ENCODE assay signal across 12 cellular contexts in genomic region chr1:41108696-41109284, GRCh38.
DNase-seq lines count a peak whose midpoint lies in the region; ATAC-seq, FAIRE-seq and TF ChIP-seq lines count a peak whose summit lies in the region.
"Had no signal": no experiment of that assay in that cellular context is flagged by ENCODE, and none has a peak within 500 bp of the region (broad histone marks: within the 10 kb centered on the region; RNA-seq: fewer than 3 reads in every experiment).

No MANE protein-coding gene starts in this region.

- H3K9me2 ChIP-seq in SK-N-SH, result no peaks in the 10 kb centered on the region

- CTCF ChIA-PET in SK-N-SH (lab: Yijun Ruan, JAX), result no interaction called here
- CTCF ChIA-PET in activated naive CD4-positive, alpha-beta T cell treated with anti-CD3 and anti-CD28 coated beads, Interleukin-2, amount 10 ng/mL, durations not matched to agents 7 days and 5 days (lab: Charles Lee), result interaction anchor here (1.3 kb wide), 1 partner anchor 12 kb away, joined by 3 read pairs; no protein-coding TSS in a partner anchor

- no peak for TF ChIP-seq RAD21 in SK-N-SH (IDR thresholded peaks at IDR 0.05; ENCODE audit: low read length)

- TF ChIP-seq CTCF in SK-N-SH (IDR thresholded peaks at IDR 0.05) (no peak), fibroblast of villous mesenchyme (IDR thresholded peaks at IDR 0.05; ENCODE audit: insufficient read depth, low read depth, low read length) (no peak), pancreas (IDR thresholded peaks at IDR 0.05) (no peak), GM20000 (IDR thresholded peaks at IDR 0.05; ENCODE audit: extremely low read depth, missing control alignments) (no peak)

- no peak for FAIRE-seq in pancreas (lab: Jason Lieb, UNC)

- H3F3A ChIP-seq in SK-N-SH (replicated peaks; ENCODE audit: insufficient read depth), result peaks cover 26% of the 10 kb centered on the region

- H3K9me3 Mint-ChIP-seq in activated naive CD4-positive, alpha-beta T cell treated with anti-CD3 and anti-CD28 coated beads, Interleukin-2, amount 10 ng/mL, durations not matched to agents 7 days and 5 days, result no peaks in the 10 kb centered on the region
- H3K9me3 Mint-ChIP-seq: activated naive CD8-positive, alpha-beta T cell treated with anti-CD3 and anti-CD28 coated beads, Interleukin-2, amount 10 ng/mL, durations not matched to agents 7 days and 5 days had no signal

- H4K20me1 ChIP-seq in SK-N-SH (ENCODE audit: insufficient read depth), result no peaks in the 10 kb centered on the region

- WGBS in SK-N-SH (ENCODE audit: low lambda C conversion rate), result 93% methylated on average over 1 of the region's 1 CpG
- WGBS in pancreas, 2 donors, result 72 to 74% methylated on average over 1 of the region's 1 CpG

- H3K27ac ChIP-seq in SK-N-SH (ENCODE audit: low read depth in 2 of 2, low read length in 1 of 2), result peak overlapping the region; percentile 64 to 89; a peak in 3 of 4 replicates
- peak overlapping the region; percentile 84 to 96 (median 88) for H3K27ac ChIP-seq in pancreas

- TF ChIP-seq EP300 in SK-N-SH (IDR thresholded peaks at IDR 0.05; ENCODE audit: borderline replicate concordance in 1 of 2, low read depth in 1 of 2, low read length in 1 of 2), result no peak

- peak overlapping the region; percentile 41; the same call in 1 of the 2 replicates for H3K9ac ChIP-seq in SK-N-SH

- POLR2A ChIA-PET in SK-N-SH (lab: Yijun Ruan, JAX), result no interaction called here

- no peaks in the 10 kb centered on the region for H3K27me3 Mint-ChIP-seq in activated naive CD4-positive, alpha-beta T cell treated with anti-CD3 and anti-CD28 coated beads, Interleukin-2, amount 10 ng/mL, durations not matched to agents 7 days and 5 days
- H3K27me3 Mint-ChIP-seq: activated naive CD8-positive, alpha-beta T cell treated with anti-CD3 and anti-CD28 coated beads, Interleukin-2, amount 10 ng/mL, durations not matched to agents 7 days and 5 days had no signal

- H3K27me3 ChIP-seq in SK-N-SH (ENCODE audit: insufficient read depth) (no peaks in the 10 kb centered on the region), pancreas (no peaks in the 10 kb centered on the region)

- H3K4me3 Mint-ChIP-seq in activated naive CD4-positive, alpha-beta T cell treated with anti-CD3 and anti-CD28 coated beads, Interleukin-2, amount 10 ng/mL, durations not matched to agents 7 days and 5 days, result no peak overlapping the region
- H3K4me3 Mint-ChIP-seq: activated naive CD8-positive, alpha-beta T cell treated with anti-CD3 and anti-CD28 coated beads, Interleukin-2, amount 10 ng/mL, durations not matched to agents 7 days and 5 days had no signal

- no peaks in the 10 kb centered on the region for H3K79me2 ChIP-seq in SK-N-SH (ENCODE audit: insufficient read depth)

- intact Hi-C loops in pancreas (cut with DNase I), result no loop called here

- peaks cover 6 to 17% of the 10 kb centered on the region in 2 experiments for H3K36me3 ChIP-seq in SK-N-SH (replicated peaks in 1 of 2; ENCODE audit: control insufficient read depth in 1 of 2, insufficient read depth in 2 of 2, low read length in 1 of 2)
- peaks cover 0 to 9% (median 0%) of the 10 kb centered on the region in 3 donors for H3K36me3 ChIP-seq in pancreas

- H3K4me1 ChIP-seq in SK-N-SH (ENCODE audit: control insufficient read depth in 1 of 2, insufficient read depth in 2 of 2, low read depth in 1 of 2, low read length in 1 of 2) (peaks cover 11 to 17% of the 10 kb centered on the region in 2 experiments; a peak in 3 of 4 replicates), pancreas (peaks cover 22 to 33% (median 27%) of the 10 kb centered on the region in 3 donors)

- H2AFZ ChIP-seq in SK-N-SH (ENCODE audit: low read depth), result no peak overlapping the region

- ATAC-seq in pancreas, result peak; percentile 12 to 43 (median 32)

- H3K4me1 Mint-ChIP-seq in activated naive CD4-positive, alpha-beta T cell treated with anti-CD3 and anti-CD28 coated beads, Interleukin-2, amount 10 ng/mL, durations not matched to agents 7 days and 5 days, result no peaks in the 10 kb centered on the region
- H3K4me1 Mint-ChIP-seq: activated naive CD8-positive, alpha-beta T cell treated with anti-CD3 and anti-CD28 coated beads, Interleukin-2, amount 10 ng/mL, durations not matched to agents 7 days and 5 days had no signal

- DNase-seq in AML-193 (lab: John Stamatoyannopoulos, UW) (peak; percentile 8 to 25), SK-N-SH (no peak), fibroblast of villous mesenchyme (ENCODE audit: low read depth) (peak; percentile 35), pancreas (no peak), midbrain (lab: John Stamatoyannopoulos, UW) (no peak), occipital lobe (lab: John Stamatoyannopoulos, UW) (no peak), GM20000 (ENCODE audit: low spot score) (no peak)
- DNase-seq in activated naive CD4-positive, alpha-beta T cell treated with anti-CD3 and anti-CD28 coated beads, Interleukin-2, amount 10 ng/mL, durations not matched to agents 7 days and 5 days, result no peak
- DNase-seq: activated naive CD8-positive, alpha-beta T cell treated with anti-CD3 and anti-CD28 coated beads, Interleukin-2, amount 10 ng/mL, durations not matched to agents 7 days and 5 days; COR-L47; left colon; NCI-H187 had no signal

- no peak overlapping the region for H3K27ac Mint-ChIP-seq in activated naive CD4-positive, alpha-beta T cell treated with anti-CD3 and anti-CD28 coated beads, Interleukin-2, amount 10 ng/mL, durations not matched to agents 7 days and 5 days
- H3K27ac Mint-ChIP-seq: activated naive CD8-positive, alpha-beta T cell treated with anti-CD3 and anti-CD28 coated beads, Interleukin-2, amount 10 ng/mL, durations not matched to agents 7 days and 5 days had no signal

- H3K4me2 ChIP-seq in SK-N-SH, result peak overlapping the region; percentile 69; the same call in 1 of the 2 replicates

- no peak overlapping the region for H3K4me3 ChIP-seq in SK-N-SH (ENCODE audit: low read depth in 2 of 2, low read length in 1 of 2)
- no peak overlapping the region for H3K4me3 ChIP-seq in fibroblast of villous mesenchyme (ENCODE audit: low read depth, low read length)
- H3K4me3 ChIP-seq in pancreas, result no peak overlapping the region

- H3K9me3 ChIP-seq in SK-N-SH, result no peaks in the 10 kb centered on the region
- H3K9me3 ChIP-seq in pancreas, result no peaks in the 10 kb centered on the region

- peaks cover 7% of the 10 kb centered on the region for H3K36me3 Mint-ChIP-seq in activated naive CD4-positive, alpha-beta T cell treated with anti-CD3 and anti-CD28 coated beads, Interleukin-2, amount 10 ng/mL, durations not matched to agents 7 days and 5 days

TF ChIP-seq in SK-N-SH, 30 proteins besides CTCF, POLR2A, EP300 and RAD21:
- no peak for TF ChIP-seq IRF3 (IDR thresholded peaks at IDR 0.05; ENCODE audit: low read depth, low read length)
- peak; percentile 51; the same call in 1 of the 2 replicates for TF ChIP-seq PBX3 (IDR thresholded peaks at IDR 0.05)

Comparison
In these comparisons a context has a peak if more than half of its experiments do, and no peak if none do; other contexts are left out.
1. DNase-seq: peak in AML-193 (2 of 2) and fibroblast of villous mesenchyme (single experiment); none in SK-N-SH (single experiment), pancreas (0 of 6), midbrain (single experiment), occipital lobe (single experiment), GM20000 (single experiment) and activated naive CD4-positive, alpha-beta T cell treated with anti-CD3 and anti-CD28 coated beads, Interleukin-2, amount 10 ng/mL, durations not matched to agents 7 days and 5 days (single experiment).